1 cellular context compared by ENCODE assay signal in the genomic region with DNA sequence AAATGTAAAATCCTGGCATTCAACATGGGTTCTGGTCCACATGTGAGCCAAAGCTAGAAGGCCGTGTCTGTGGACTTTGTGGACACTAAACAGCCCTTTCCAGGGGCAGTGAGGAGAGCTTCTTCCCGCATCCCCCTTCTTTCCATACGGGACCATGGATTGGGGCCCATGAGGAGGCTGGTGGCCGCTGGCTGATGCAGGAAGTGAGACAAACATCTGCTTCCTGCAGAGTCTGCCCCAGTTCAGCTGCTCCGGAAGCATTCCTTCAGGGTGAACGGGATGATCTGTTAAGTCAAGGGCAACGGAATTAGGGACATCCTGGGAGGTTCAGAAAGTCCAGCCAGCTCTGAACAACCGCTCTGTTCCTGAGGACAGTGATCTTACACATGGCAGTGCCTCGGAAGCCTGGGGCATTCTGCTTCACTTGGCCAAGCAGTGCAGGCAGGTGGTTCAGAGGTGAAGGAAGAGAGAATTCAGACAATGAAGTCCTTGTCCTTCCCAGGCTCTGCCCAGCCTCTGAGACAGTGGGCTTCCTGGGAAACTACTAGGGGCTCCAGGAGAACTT.
A peak's percentile ranks its signal among the peaks of the same experiment; 100 is the strongest.
TF ChIP-seq lines count a peak whose summit lies in the region.

No MANE protein-coding gene starts in this region.

TF ChIP-seq in HepG2, 621 proteins besides CTCF, POLR2A, EP300 and RAD21 (continued from another document and continues in another):
- TF ChIP-seq, protein P1, sequence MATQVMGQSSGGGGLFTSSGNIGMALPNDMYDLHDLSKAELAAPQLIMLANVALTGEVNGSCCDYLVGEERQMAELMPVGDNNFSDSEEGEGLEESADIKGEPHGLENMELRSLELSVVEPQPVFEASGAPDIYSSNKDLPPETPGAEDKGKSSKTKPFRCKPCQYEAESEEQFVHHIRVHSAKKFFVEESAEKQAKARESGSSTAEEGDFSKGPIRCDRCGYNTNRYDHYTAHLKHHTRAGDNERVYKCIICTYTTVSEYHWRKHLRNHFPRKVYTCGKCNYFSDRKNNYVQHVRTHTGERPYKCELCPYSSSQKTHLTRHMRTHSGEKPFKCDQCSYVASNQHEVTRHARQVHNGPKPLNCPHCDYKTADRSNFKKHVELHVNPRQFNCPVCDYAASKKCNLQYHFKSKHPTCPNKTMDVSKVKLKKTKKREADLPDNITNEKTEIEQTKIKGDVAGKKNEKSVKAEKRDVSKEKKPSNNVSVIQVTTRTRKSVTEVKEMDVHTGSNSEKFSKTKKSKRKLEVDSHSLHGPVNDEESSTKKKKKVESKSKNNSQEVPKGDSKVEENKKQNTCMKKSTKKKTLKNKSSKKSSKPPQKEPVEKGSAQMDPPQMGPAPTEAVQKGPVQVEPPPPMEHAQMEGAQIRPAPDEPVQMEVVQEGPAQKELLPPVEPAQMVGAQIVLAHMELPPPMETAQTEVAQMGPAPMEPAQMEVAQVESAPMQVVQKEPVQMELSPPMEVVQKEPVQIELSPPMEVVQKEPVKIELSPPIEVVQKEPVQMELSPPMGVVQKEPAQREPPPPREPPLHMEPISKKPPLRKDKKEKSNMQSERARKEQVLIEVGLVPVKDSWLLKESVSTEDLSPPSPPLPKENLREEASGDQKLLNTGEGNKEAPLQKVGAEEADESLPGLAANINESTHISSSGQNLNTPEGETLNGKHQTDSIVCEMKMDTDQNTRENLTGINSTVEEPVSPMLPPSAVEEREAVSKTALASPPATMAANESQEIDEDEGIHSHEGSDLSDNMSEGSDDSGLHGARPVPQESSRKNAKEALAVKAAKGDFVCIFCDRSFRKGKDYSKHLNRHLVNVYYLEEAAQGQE (IDR thresholded peaks at IDR 0.05; ENCODE audit: borderline replicate concordance in 1 of 2, low read depth in 1 of 2, low read length in 2 of 2), result no peak
- no peak for TF ChIP-seq ZC3H13 (CRISPR knock-in tag; IDR thresholded peaks at IDR 0.05)
- TF ChIP-seq ESRRA (CRISPR knock-in tag; IDR thresholded peaks at IDR 0.05; ENCODE audit: low read depth), result peak; percentile 73; the same call in 1 of the 2 replicates
- TF ChIP-seq MZF1 (CRISPR knock-in tag; IDR thresholded peaks at IDR 0.05; ENCODE audit: borderline replicate concordance), result no peak
- no peak for TF ChIP-seq SATB2 (CRISPR knock-in tag; IDR thresholded peaks at IDR 0.05)
- TF ChIP-seq SIX1 (CRISPR knock-in tag; IDR thresholded peaks at IDR 0.05; ENCODE audit: borderline replicate concordance), result no peak
- TF ChIP-seq, protein P2, sequence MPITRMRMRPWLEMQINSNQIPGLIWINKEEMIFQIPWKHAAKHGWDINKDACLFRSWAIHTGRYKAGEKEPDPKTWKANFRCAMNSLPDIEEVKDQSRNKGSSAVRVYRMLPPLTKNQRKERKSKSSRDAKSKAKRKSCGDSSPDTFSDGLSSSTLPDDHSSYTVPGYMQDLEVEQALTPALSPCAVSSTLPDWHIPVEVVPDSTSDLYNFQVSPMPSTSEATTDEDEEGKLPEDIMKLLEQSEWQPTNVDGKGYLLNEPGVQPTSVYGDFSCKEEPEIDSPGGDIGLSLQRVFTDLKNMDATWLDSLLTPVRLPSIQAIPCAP (CRISPR knock-in tag; IDR thresholded peaks at IDR 0.05; ENCODE audit: low read depth), result no peak
- no peak for TF ChIP-seq ZSCAN9 (CRISPR knock-in tag; IDR thresholded peaks at IDR 0.05; ENCODE audit: borderline replicate concordance)
- no peak for TF ChIP-seq HMG20A (CRISPR knock-in tag; IDR thresholded peaks at IDR 0.05; ENCODE audit: borderline replicate concordance)
- TF ChIP-seq, protein P3, sequence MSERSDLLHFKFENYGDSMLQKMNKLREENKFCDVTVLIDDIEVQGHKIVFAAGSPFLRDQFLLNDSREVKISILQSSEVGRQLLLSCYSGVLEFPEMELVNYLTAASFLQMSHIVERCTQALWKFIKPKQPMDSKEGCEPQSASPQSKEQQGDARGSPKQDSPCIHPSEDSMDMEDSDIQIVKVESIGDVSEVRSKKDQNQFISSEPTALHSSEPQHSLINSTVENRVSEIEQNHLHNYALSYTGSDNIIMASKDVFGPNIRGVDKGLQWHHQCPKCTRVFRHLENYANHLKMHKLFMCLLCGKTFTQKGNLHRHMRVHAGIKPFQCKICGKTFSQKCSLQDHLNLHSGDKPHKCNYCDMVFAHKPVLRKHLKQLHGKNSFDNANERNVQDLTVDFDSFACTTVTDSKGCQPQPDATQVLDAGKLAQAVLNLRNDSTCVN (CRISPR knock-in tag; IDR thresholded peaks at IDR 0.05; ENCODE audit: borderline replicate concordance), result no peak
- no peak for TF ChIP-seq CC2D1A (CRISPR knock-in tag; IDR thresholded peaks at IDR 0.05)
- no peak for TF ChIP-seq ZNF850 (CRISPR knock-in tag; conservative IDR thresholded peaks at IDR 0.05)
- TF ChIP-seq, protein P4, sequence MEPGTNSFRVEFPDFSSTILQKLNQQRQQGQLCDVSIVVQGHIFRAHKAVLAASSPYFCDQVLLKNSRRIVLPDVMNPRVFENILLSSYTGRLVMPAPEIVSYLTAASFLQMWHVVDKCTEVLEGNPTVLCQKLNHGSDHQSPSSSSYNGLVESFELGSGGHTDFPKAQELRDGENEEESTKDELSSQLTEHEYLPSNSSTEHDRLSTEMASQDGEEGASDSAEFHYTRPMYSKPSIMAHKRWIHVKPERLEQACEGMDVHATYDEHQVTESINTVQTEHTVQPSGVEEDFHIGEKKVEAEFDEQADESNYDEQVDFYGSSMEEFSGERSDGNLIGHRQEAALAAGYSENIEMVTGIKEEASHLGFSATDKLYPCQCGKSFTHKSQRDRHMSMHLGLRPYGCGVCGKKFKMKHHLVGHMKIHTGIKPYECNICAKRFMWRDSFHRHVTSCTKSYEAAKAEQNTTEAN (CRISPR knock-in tag; conservative IDR thresholded peaks at IDR 0.05), result 0 out of 2 replicates have a peak, but pooled peaks have one; percentile 44
- TF ChIP-seq ARNT2 (CRISPR knock-in tag; IDR thresholded peaks at IDR 0.05; ENCODE audit: low read depth), result no peak
- TF ChIP-seq, protein P5, sequence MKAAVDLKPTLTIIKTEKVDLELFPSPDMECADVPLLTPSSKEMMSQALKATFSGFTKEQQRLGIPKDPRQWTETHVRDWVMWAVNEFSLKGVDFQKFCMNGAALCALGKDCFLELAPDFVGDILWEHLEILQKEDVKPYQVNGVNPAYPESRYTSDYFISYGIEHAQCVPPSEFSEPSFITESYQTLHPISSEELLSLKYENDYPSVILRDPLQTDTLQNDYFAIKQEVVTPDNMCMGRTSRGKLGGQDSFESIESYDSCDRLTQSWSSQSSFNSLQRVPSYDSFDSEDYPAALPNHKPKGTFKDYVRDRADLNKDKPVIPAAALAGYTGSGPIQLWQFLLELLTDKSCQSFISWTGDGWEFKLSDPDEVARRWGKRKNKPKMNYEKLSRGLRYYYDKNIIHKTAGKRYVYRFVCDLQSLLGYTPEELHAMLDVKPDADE (CRISPR knock-in tag; IDR thresholded peaks at IDR 0.05), result no peak
- TF ChIP-seq ZNF773 (CRISPR knock-in tag; IDR thresholded peaks at IDR 0.05; ENCODE audit: borderline replicate concordance), result no peak
- TF ChIP-seq NR3C1 (CRISPR knock-in tag; IDR thresholded peaks at IDR 0.05), result no peak
- TF ChIP-seq SALL1 (CRISPR knock-in tag; IDR thresholded peaks at IDR 0.05), result peak; percentile 47
- TF ChIP-seq GFI1 (CRISPR knock-in tag; IDR thresholded peaks at IDR 0.05; ENCODE audit: borderline replicate concordance), result no peak
- peak; percentile 66; the same call in 1 of the 2 replicates for TF ChIP-seq EHMT2 (IDR thresholded peaks at IDR 0.05; ENCODE audit: borderline replicate concordance, low read depth, low read length)
- TF ChIP-seq NFRKB (IDR thresholded peaks at IDR 0.05), result no peak
- TF ChIP-seq GATAD1 (CRISPR knock-in tag; IDR thresholded peaks at IDR 0.05), result peak; percentile 32; the same call in 1 of the 2 replicates
- TF ChIP-seq ZNF839 (CRISPR knock-in tag; IDR thresholded peaks at IDR 0.05; ENCODE audit: borderline replicate concordance), result no peak
- no peak for TF ChIP-seq DR1 (CRISPR knock-in tag; IDR thresholded peaks at IDR 0.05)
- TF ChIP-seq ZNF781 (CRISPR knock-in tag; IDR thresholded peaks at IDR 0.05; ENCODE audit: borderline replicate concordance, not compliant biosample characterization), result no peak
- TF ChIP-seq FIP1L1 (IDR thresholded peaks at IDR 0.05; ENCODE audit: borderline replicate concordance, insufficient read depth, low read depth, low read length), result no peak
- no peak for TF ChIP-seq TCF7 (IDR thresholded peaks at IDR 0.05; ENCODE audit: low read depth)
- no peak for TF ChIP-seq FOSL2 (CRISPR knock-in tag; IDR thresholded peaks at IDR 0.05)
- TF ChIP-seq ARHGAP35 (CRISPR knock-in tag; IDR thresholded peaks at IDR 0.05; ENCODE audit: borderline replicate concordance), result no peak
- TF ChIP-seq CCDC6 (CRISPR knock-in tag; IDR thresholded peaks at IDR 0.05), result no peak
- TF ChIP-seq, protein P6, sequence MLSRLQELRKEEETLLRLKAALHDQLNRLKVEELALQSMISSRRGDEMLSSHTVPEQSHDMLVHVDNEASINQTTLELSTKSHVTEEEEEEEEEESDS (CRISPR knock-in tag; IDR thresholded peaks at IDR 0.05; ENCODE audit: borderline replicate concordance), result no peak
- no peak for TF ChIP-seq MEF2D (CRISPR knock-in tag; IDR thresholded peaks at IDR 0.05)
- no peak for TF ChIP-seq LCORL (IDR thresholded peaks at IDR 0.05)
- 0 out of 2 replicates have a peak, but pooled peaks have one; percentile 19 for TF ChIP-seq LCORL (CRISPR knock-in tag; IDR thresholded peaks at IDR 0.05)
- TF ChIP-seq, protein P7, sequence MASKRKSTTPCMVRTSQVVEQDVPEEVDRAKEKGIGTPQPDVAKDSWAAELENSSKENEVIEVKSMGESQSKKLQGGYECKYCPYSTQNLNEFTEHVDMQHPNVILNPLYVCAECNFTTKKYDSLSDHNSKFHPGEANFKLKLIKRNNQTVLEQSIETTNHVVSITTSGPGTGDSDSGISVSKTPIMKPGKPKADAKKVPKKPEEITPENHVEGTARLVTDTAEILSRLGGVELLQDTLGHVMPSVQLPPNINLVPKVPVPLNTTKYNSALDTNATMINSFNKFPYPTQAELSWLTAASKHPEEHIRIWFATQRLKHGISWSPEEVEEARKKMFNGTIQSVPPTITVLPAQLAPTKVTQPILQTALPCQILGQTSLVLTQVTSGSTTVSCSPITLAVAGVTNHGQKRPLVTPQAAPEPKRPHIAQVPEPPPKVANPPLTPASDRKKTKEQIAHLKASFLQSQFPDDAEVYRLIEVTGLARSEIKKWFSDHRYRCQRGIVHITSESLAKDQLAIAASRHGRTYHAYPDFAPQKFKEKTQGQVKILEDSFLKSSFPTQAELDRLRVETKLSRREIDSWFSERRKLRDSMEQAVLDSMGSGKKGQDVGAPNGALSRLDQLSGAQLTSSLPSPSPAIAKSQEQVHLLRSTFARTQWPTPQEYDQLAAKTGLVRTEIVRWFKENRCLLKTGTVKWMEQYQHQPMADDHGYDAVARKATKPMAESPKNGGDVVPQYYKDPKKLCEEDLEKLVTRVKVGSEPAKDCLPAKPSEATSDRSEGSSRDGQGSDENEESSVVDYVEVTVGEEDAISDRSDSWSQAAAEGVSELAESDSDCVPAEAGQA (IDR thresholded peaks at IDR 0.05; ENCODE audit: low read depth), result no peak
- TF ChIP-seq, protein P7 (CRISPR knock-in tag; IDR thresholded peaks at IDR 0.05; ENCODE audit: borderline replicate concordance), result no peak
- no peak for TF ChIP-seq NFATC3 (CRISPR knock-in tag; IDR thresholded peaks at IDR 0.05)
- TF ChIP-seq, protein P8, sequence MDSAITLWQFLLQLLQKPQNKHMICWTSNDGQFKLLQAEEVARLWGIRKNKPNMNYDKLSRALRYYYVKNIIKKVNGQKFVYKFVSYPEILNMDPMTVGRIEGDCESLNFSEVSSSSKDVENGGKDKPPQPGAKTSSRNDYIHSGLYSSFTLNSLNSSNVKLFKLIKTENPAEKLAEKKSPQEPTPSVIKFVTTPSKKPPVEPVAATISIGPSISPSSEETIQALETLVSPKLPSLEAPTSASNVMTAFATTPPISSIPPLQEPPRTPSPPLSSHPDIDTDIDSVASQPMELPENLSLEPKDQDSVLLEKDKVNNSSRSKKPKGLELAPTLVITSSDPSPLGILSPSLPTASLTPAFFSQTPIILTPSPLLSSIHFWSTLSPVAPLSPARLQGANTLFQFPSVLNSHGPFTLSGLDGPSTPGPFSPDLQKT (CRISPR knock-in tag; IDR thresholded peaks at IDR 0.05; ENCODE audit: borderline replicate concordance), result no peak
- no peak for TF ChIP-seq REXO4 (CRISPR knock-in tag; IDR thresholded peaks at IDR 0.05; ENCODE audit: borderline replicate concordance)
- no peak for TF ChIP-seq MXD4 (CRISPR knock-in tag; IDR thresholded peaks at IDR 0.05)
- TF ChIP-seq ZNF263 (CRISPR knock-in tag; IDR thresholded peaks at IDR 0.05), result no peak
- no peak for TF ChIP-seq ISX (CRISPR knock-in tag; conservative IDR thresholded peaks at IDR 0.05)
- TF ChIP-seq, protein P9, sequence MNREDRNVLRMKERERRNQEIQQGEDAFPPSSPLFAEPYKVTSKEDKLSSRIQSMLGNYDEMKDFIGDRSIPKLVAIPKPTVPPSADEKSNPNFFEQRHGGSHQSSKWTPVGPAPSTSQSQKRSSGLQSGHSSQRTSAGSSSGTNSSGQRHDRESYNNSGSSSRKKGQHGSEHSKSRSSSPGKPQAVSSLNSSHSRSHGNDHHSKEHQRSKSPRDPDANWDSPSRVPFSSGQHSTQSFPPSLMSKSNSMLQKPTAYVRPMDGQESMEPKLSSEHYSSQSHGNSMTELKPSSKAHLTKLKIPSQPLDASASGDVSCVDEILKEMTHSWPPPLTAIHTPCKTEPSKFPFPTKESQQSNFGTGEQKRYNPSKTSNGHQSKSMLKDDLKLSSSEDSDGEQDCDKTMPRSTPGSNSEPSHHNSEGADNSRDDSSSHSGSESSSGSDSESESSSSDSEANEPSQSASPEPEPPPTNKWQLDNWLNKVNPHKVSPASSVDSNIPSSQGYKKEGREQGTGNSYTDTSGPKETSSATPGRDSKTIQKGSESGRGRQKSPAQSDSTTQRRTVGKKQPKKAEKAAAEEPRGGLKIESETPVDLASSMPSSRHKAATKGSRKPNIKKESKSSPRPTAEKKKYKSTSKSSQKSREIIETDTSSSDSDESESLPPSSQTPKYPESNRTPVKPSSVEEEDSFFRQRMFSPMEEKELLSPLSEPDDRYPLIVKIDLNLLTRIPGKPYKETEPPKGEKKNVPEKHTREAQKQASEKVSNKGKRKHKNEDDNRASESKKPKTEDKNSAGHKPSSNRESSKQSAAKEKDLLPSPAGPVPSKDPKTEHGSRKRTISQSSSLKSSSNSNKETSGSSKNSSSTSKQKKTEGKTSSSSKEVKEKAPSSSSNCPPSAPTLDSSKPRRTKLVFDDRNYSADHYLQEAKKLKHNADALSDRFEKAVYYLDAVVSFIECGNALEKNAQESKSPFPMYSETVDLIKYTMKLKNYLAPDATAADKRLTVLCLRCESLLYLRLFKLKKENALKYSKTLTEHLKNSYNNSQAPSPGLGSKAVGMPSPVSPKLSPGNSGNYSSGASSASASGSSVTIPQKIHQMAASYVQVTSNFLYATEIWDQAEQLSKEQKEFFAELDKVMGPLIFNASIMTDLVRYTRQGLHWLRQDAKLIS (CRISPR knock-in tag; IDR thresholded peaks at IDR 0.05), result no peak
